ENCODE assay signal across 8 cellular contexts in genomic region chr6:105135907-105136432, GRCh38. TPM values are rescaled to one million over a fixed set of nuclear protein-coding genes. Genes with fewer than 3 reads are reported as not detected.
DNase-seq lines count a peak whose midpoint lies in the region; ATAC-seq, FAIRE-seq and TF ChIP-seq lines count a peak whose summit lies in the region.

No MANE protein-coding gene starts in this region.

- no peaks in the 10 kb centered on the region for H3K9me3 Mint-ChIP-seq in central memory CD8-positive, alpha-beta T cell

- CTCF ChIA-PET in BJ (lab: Yijun Ruan, JAX): interaction anchor here (1.3 to 1.8 kb wide), 4 partner anchors 14 to 227 kb away, joined by 3 to 8 read pairs (median 4); no protein-coding TSS in a partner anchor

- POLR2A ChIA-PET in BJ (lab: Charles Lee): no interaction called here

- no peak for FAIRE-seq in HTR-8/SVneo (lab: Jason Lieb, UNC)

- peaks cover 71% of the 10 kb centered on the region for H3K27me3 Mint-ChIP-seq in central memory CD8-positive, alpha-beta T cell

- H3K27me3 ChIP-seq in BJ (ENCODE audit: control insufficient read depth, insufficient read depth, low read length): no peaks in the 10 kb centered on the region

- H3K4me3 Mint-ChIP-seq in central memory CD8-positive, alpha-beta T cell: peak overlapping the region; percentile 66

- no peak overlapping the region for H3K27ac Mint-ChIP-seq in central memory CD8-positive, alpha-beta T cell (ENCODE audit: low read depth)

- no peaks in the 10 kb centered on the region for H3K36me3 ChIP-seq in BJ (ENCODE audit: control insufficient read depth, insufficient read depth, low read length)

- no peak for DNase-seq in BJ (ENCODE audit: low read depth)
- DNase-seq in HTR-8/SVneo (ENCODE audit: insufficient read length, low spot score): peak; percentile 4
- DNase-seq in central memory CD8-positive, alpha-beta T cell (ENCODE audit: low spot score in 2 of 2): no peak
- peak; percentile 9 for DNase-seq in midbrain (lab: John Stamatoyannopoulos, UW)
- DNase-seq in effector CD4-positive, alpha-beta T cell: no peak
- no peak for DNase-seq in stimulated activated CD4-positive, alpha-beta T cell treated with anti-CD3 and anti-CD28 coated beads, Interleukin-15, amount 100 ng/mL, for 24 hours

- peak; percentile 17 for ATAC-seq in central memory CD8-positive, alpha-beta T cell (replicated peaks; ENCODE audit: extremely low read depth, poor library complexity, severe bottlenecking)
- no peak for ATAC-seq in GM18870 (IDR thresholded peaks at IDR 0.05; ENCODE audit: unreplicated experiment)
- no peak for ATAC-seq in HG03521 (IDR thresholded peaks at IDR 0.05; ENCODE audit: unreplicated experiment)

- no peaks in the 10 kb centered on the region for H3K36me3 Mint-ChIP-seq in central memory CD8-positive, alpha-beta T cell (ENCODE audit: insufficient read depth)

- H3K4me1 Mint-ChIP-seq in central memory CD8-positive, alpha-beta T cell: peaks cover 6% of the 10 kb centered on the region

- peak overlapping the region; percentile 85 for H3K4me3 ChIP-seq in BJ (ENCODE audit: low read depth, low read length)

- no peak for TF ChIP-seq CTCF in BJ (IDR thresholded peaks at IDR 0.05; ENCODE audit: insufficient read depth, low read depth, low read length)

RNA-seq across cellular contexts. Expression of gene POPDC3, which starts 43.8 kb away (rescaled TPM):
- 8.6 and 18.9 TPM in 2 replicates for polyA plus RNA-seq in BJ (2011; rRNA removed)
- polyA minus RNA-seq in BJ (2011; rRNA and poly(A)+ RNA removed): 2.8 TPM in 2 replicates

Comparison
In these comparisons a context has a peak if more than half of its experiments do, and no peak if none do; other contexts are left out.
1. DNase-seq: peak in HTR-8/SVneo (single experiment) and midbrain (single experiment); none in BJ (single experiment), central memory CD8-positive, alpha-beta T cell (0 of 2), effector CD4-positive, alpha-beta T cell (single experiment) and stimulated activated CD4-positive, alpha-beta T cell treated with anti-CD3 and anti-CD28 coated beads, Interleukin-15, amount 100 ng/mL, for 24 hours (single experiment).